In genomic region chr5:155870636-155871035, GRCh38 we compare ENCODE assay signal across 21 cellular contexts.
"Had no signal": no experiment of that assay in that cellular context is flagged by ENCODE, and none has a peak within 500 bp of the region (broad histone marks: within the 10 kb centered on the region; RNA-seq: fewer than 3 reads in every experiment).

No MANE protein-coding gene starts in this region.

- H3K4me1 ChIP-seq: left lung, sigmoid colon, spleen, tibial nerve, uterus had no signal

- H3K4me3 ChIP-seq: left lung, lung, ovary, sigmoid colon, spleen, tibial nerve, uterus had no signal

- DNase-seq: hippocampal formation; kidney glomerular epithelial cell; left cardiac atrium; left lung; mesendoderm; naive B cell; natural killer cell; nephron progenitor cell; ovary; right cardiac atrium; sigmoid colon; small intestine; spleen; stimulated activated CD4-positive, alpha-beta T cell treated with anti-CD3 and anti-CD28 coated beads, Interleukin-4, amount 100 ng/mL, for 24 hours; stimulated activated naive CD4-positive, alpha-beta T cell treated with Interleukin-2 at 50 U/mL for 16 hours; stimulated activated naive CD8-positive, alpha-beta T cell treated with anti-CD3 and anti-CD28 coated beads, Interleukin-15, amount 100 ng/mL, for 72 hours; substantia nigra; uterus had no signal

- H3K27ac ChIP-seq: left lung, ovary, sigmoid colon, spleen, tibial nerve, uterus had no signal

- H3K36me3 ChIP-seq: left lung, ovary, sigmoid colon, spleen, tibial nerve, uterus had no signal

- ATAC-seq: left cardiac atrium; left lung; natural killer cell; right cardiac atrium; stimulated activated memory B cell treated with anti-CD40 and anti-IgM and Interleukin-4, amounts not matched to agents 10 μg/mL and 1 μg/mL and 100 μg/mL, for 72 hours; stimulated activated naive CD8-positive, alpha-beta T cell treated with anti-CD3 and anti-CD28 coated beads, Interleukin-15, amount 100 ng/mL, for 72 hours had no signal

- H3K9me3 ChIP-seq: left lung, ovary, sigmoid colon, spleen, tibial nerve, uterus had no signal

- H3K27me3 ChIP-seq: left lung, ovary, sigmoid colon, spleen, tibial nerve, uterus had no signal
